1 cellular context compared by ENCODE assay signal in genomic region chr11:104879514-104880190, GRCh38.
TF ChIP-seq lines count a peak whose summit lies in the region.

No MANE protein-coding gene starts in this region.

TF ChIP-seq in GM23338, 12 proteins besides CTCF, POLR2A, EP300 and RAD21 (continued from another document):
- TF ChIP-seq, protein P1, sequence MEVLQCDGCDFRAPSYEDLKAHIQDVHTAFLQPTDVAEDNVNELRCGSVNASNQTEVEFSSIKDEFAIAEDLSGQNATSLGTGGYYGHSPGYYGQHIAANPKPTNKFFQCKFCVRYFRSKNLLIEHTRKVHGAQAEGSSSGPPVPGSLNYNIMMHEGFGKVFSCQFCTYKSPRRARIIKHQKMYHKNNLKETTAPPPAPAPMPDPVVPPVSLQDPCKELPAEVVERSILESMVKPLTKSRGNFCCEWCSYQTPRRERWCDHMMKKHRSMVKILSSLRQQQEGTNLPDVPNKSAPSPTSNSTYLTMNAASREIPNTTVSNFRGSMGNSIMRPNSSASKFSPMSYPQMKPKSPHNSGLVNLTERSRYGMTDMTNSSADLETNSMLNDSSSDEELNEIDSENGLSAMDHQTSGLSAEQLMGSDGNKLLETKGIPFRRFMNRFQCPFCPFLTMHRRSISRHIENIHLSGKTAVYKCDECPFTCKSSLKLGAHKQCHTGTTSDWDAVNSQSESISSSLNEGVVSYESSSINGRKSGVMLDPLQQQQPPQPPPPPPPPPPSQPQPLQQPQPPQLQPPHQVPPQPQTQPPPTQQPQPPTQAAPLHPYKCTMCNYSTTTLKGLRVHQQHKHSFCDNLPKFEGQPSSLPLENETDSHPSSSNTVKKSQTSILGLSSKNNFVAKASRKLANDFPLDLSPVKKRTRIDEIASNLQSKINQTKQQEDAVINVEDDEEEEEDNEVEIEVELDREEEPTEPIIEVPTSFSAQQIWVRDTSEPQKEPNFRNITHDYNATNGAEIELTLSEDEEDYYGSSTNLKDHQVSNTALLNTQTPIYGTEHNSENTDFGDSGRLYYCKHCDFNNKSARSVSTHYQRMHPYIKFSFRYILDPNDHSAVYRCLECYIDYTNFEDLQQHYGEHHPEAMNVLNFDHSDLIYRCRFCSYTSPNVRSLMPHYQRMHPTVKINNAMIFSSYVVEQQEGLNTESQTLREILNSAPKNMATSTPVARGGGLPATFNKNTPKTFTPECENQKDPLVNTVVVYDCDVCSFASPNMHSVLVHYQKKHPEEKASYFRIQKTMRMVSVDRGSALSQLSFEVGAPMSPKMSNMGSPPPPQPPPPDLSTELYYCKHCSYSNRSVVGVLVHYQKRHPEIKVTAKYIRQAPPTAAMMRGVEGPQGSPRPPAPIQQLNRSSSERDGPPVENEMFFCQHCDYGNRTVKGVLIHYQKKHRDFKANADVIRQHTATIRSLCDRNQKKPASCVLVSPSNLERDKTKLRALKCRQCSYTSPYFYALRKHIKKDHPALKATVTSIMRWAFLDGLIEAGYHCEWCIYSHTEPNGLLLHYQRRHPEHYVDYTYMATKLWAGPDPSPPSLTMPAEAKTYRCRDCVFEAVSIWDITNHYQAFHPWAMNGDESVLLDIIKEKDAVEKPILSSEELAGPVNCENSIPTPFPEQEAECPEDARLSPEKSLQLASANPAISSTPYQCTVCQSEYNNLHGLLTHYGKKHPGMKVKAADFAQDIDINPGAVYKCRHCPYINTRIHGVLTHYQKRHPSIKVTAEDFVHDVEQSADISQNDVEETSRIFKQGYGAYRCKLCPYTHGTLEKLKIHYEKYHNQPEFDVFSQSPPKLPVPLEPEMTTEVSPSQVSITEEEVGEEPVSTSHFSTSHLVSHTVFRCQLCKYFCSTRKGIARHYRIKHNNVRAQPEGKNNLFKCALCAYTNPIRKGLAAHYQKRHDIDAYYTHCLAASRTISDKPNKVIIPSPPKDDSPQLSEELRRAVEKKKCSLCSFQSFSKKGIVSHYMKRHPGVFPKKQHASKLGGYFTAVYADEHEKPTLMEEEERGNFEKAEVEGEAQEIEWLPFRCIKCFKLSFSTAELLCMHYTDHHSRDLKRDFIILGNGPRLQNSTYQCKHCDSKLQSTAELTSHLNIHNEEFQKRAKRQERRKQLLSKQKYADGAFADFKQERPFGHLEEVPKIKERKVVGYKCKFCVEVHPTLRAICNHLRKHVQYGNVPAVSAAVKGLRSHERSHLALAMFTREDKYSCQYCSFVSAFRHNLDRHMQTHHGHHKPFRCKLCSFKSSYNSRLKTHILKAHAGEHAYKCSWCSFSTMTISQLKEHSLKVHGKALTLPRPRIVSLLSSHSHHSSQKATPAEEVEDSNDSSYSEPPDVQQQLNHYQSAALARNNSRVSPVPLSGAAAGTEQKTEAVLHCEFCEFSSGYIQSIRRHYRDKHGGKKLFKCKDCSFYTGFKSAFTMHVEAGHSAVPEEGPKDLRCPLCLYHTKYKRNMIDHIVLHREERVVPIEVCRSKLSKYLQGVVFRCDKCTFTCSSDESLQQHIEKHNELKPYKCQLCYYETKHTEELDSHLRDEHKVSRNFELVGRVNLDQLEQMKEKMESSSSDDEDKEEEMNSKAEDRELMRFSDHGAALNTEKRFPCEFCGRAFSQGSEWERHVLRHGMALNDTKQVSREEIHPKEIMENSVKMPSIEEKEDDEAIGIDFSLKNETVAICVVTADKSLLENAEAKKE (CRISPR knock-in tag; IDR thresholded peaks at IDR 0.05), result no peak
- no peak for TF ChIP-seq EZH2 (IDR thresholded peaks at IDR 0.05; ENCODE audit: low read depth, unreplicated experiment)
- TF ChIP-seq NANOG (IDR thresholded peaks at IDR 0.05; ENCODE audit: borderline replicate concordance), result no peak
